Comparison of ENCODE assay signal across 8 cellular contexts in the genomic region with DNA sequence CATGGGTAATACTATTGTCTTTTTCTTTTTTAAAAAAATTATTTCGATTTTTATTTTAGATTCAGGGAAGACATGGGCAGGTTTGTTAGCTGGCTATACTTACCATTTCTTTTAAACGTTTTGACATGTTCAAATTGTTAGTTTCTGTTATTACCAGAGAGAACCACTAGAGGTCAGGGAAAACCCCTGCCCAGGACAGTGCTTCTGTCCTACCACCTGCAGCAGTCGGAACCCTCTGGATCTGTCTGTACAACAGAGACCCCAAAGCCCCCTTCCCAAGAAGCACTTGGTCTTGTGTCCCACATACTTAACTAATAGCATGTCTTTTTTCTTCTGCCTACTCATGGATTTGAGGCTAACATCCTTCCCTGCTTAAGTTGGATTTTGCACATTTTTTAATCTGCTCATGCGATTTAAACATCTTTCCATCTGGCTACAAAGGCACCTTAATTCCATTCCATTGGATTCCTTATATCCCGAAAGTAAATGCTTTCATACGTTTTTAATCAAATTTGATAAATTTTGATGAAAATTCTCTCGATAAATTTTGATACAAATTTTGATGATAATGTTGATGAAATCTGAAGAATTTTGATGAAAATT. TPM values are rescaled to one million over a fixed set of nuclear protein-coding genes. Genes with fewer than 3 reads are reported as not detected.
DNase-seq lines count a peak whose midpoint lies in the region; ATAC-seq and TF ChIP-seq lines count a peak whose summit lies in the region.

No MANE protein-coding gene starts in this region.

- peaks cover 10% of the 10 kb centered on the region for H3K27me3 Mint-ChIP-seq in activated CD8-positive, alpha-beta memory T cell treated with anti-CD3 and anti-CD28 coated beads, Interleukin-2, amount 10 ng/mL, durations not matched to agents 7 days and 5 days
- no peaks in the 10 kb centered on the region for H3K27me3 Mint-ChIP-seq in mesothelial cell of epicardium (ENCODE audit: low read depth)

- no peak for DNase-seq in activated CD8-positive, alpha-beta memory T cell treated with anti-CD3 and anti-CD28 coated beads, Interleukin-2, amount 10 ng/mL, durations not matched to agents 7 days and 5 days
- no peak for DNase-seq in activated CD8-positive, alpha-beta memory T cell treated with anti-CD3 and anti-CD28 coated beads for 24 hours
- DNase-seq in Peyer's patch (no peak), dermis microvascular lymphatic vessel endothelial cell (ENCODE audit: low read depth in 2 of 2) (peak; percentile 54 to 67), mesothelial cell of epicardium (ENCODE audit: low spot score in 2 of 2, unreplicated experiment in 2 of 2) (no peak), NCI-H187 (lab: John Stamatoyannopoulos, UW) (no peak)

- no peaks in the 10 kb centered on the region for H3K9me3 ChIP-seq in Peyer's patch

- no peaks in the 10 kb centered on the region for H3K36me3 Mint-ChIP-seq in activated CD8-positive, alpha-beta memory T cell treated with anti-CD3 and anti-CD28 coated beads, Interleukin-2, amount 10 ng/mL, durations not matched to agents 7 days and 5 days
- H3K36me3 Mint-ChIP-seq in mesothelial cell of epicardium = no peaks in the 10 kb centered on the region

- no peaks in the 10 kb centered on the region for H3K9me3 Mint-ChIP-seq in activated CD8-positive, alpha-beta memory T cell treated with anti-CD3 and anti-CD28 coated beads, Interleukin-2, amount 10 ng/mL, durations not matched to agents 7 days and 5 days (ENCODE audit: low read depth)
- no peaks in the 10 kb centered on the region for H3K9me3 Mint-ChIP-seq in mesothelial cell of epicardium

- ATAC-seq in activated CD8-positive, alpha-beta memory T cell treated with anti-CD3 and anti-CD28 coated beads, Interleukin-2, amount 10 ng/mL, durations not matched to agents 7 days and 5 days = peak; percentile 60
- peak; percentile 97 for ATAC-seq in GM21529 (IDR thresholded peaks at IDR 0.05; ENCODE audit: unreplicated experiment)
- ATAC-seq in HG03575 (IDR thresholded peaks at IDR 0.05; ENCODE audit: extremely low read depth, insufficient number of reproducible peaks, low FRiP score, unreplicated experiment) = peak; percentile 93

- no peak for TF ChIP-seq POLR2A in Peyer's patch (IDR thresholded peaks at IDR 0.05)

- H3K4me3 Mint-ChIP-seq in activated CD8-positive, alpha-beta memory T cell treated with anti-CD3 and anti-CD28 coated beads, Interleukin-2, amount 10 ng/mL, durations not matched to agents 7 days and 5 days = no peak overlapping the region
- H3K4me3 Mint-ChIP-seq in mesothelial cell of epicardium = no peak overlapping the region

- no peaks in the 10 kb centered on the region for H3K36me3 ChIP-seq in Peyer's patch

- peak; percentile 34 to 75 (median 66) for TF ChIP-seq CTCF in Peyer's patch (IDR thresholded peaks at IDR 0.05)
- TF ChIP-seq CTCF in mesothelial cell of epicardium (IDR thresholded peaks at IDR 0.05; ENCODE audit: unreplicated experiment) = peak; percentile 78

- no peaks in the 10 kb centered on the region for H3K27me3 ChIP-seq in Peyer's patch

- no peak overlapping the region for H3K27ac ChIP-seq in Peyer's patch

- H3K4me3 ChIP-seq in Peyer's patch = no peak overlapping the region

- no peaks in the 10 kb centered on the region for H3K4me1 ChIP-seq in Peyer's patch

- no peaks in the 10 kb centered on the region for H3K4me1 Mint-ChIP-seq in activated CD8-positive, alpha-beta memory T cell treated with anti-CD3 and anti-CD28 coated beads, Interleukin-2, amount 10 ng/mL, durations not matched to agents 7 days and 5 days
- H3K4me1 Mint-ChIP-seq in mesothelial cell of epicardium = no peaks in the 10 kb centered on the region

- CTCF ChIA-PET in activated CD8-positive, alpha-beta memory T cell treated with anti-CD3 and anti-CD28 coated beads, Interleukin-2, amount 10 ng/mL, durations not matched to agents 7 days and 5 days (lab: Charles Lee) = interaction anchor here (0.6 to 2.4 kb wide), 4 partner anchors 11 to 55 kb away, joined by 3 to 12 read pairs (median 6); no protein-coding TSS in a partner anchor

- H3K27ac Mint-ChIP-seq in activated CD8-positive, alpha-beta memory T cell treated with anti-CD3 and anti-CD28 coated beads, Interleukin-2, amount 10 ng/mL, durations not matched to agents 7 days and 5 days = no peak overlapping the region
- no peak overlapping the region for H3K27ac Mint-ChIP-seq in mesothelial cell of epicardium

RNA-seq across cellular contexts. Expression of a gene that starts 10.0 kb away (rescaled TPM):
- under 1 TPM; 0.12 to 0.16 TPM for total RNA-seq in activated CD8-positive, alpha-beta memory T cell treated with anti-CD3 and anti-CD28 coated beads, Interleukin-2, amount 10 ng/mL, durations not matched to agents 7 days and 5 days
- 100 to 1,000 TPM in 3 of 4 donors, 10 to 100 TPM in 1; 61.1 to 228 (median 177) TPM for total RNA-seq in Peyer's patch
- total RNA-seq in dermis microvascular lymphatic vessel endothelial cell = 46.6 and 62.8 TPM in 2 replicates
- 1.4 to 1.8 TPM (median 1.7 TPM) in 3 replicates for total RNA-seq in mesothelial cell of epicardium

Comparison
In these comparisons a context has a peak if more than half of its experiments do, and no peak if none do; other contexts are left out.
1. DNase-seq: peak in dermis microvascular lymphatic vessel endothelial cell (2 of 2); none in activated CD8-positive, alpha-beta memory T cell treated with anti-CD3 and anti-CD28 coated beads, Interleukin-2, amount 10 ng/mL, durations not matched to agents 7 days and 5 days (single experiment), activated CD8-positive, alpha-beta memory T cell treated with anti-CD3 and anti-CD28 coated beads for 24 hours (single experiment), Peyer's patch (0 of 3), mesothelial cell of epicardium (0 of 2) and NCI-H187 (0 of 2).
2. RNA of a gene that starts 10.0 kb away (total RNA-seq): 61.1 to 228 TPM in Peyer's patch and 46.6 to 62.8 TPM in dermis microvascular lymphatic vessel endothelial cell; 1.4 to 1.8 TPM in mesothelial cell of epicardium and 0.12 to 0.16 TPM in activated CD8-positive, alpha-beta memory T cell treated with anti-CD3 and anti-CD28 coated beads, Interleukin-2, amount 10 ng/mL, durations not matched to agents 7 days and 5 days; every median in the first group is over 10 times any median in the second.
3. Peak in every context shown above with its lines, with median percentiles within 50 percentile points of each other: ATAC-seq.